ENCODE assay signal across 11 cellular contexts in genomic region chr17:83099086-83099540, GRCh38. TPM values are rescaled to one million over a fixed set of nuclear protein-coding genes. Genes with fewer than 3 reads are reported as not detected.
DNase-seq lines count a peak whose midpoint lies in the region; ATAC-seq and TF ChIP-seq lines count a peak whose summit lies in the region.
"Had no signal": no experiment of that assay in that cellular context is flagged by ENCODE, and none has a peak within 500 bp of the region (broad histone marks: within the 10 kb centered on the region; RNA-seq: fewer than 3 reads in every experiment).

No MANE protein-coding gene starts in this region.

- intact Hi-C loops in Calu3 (cut with micrococcal nuclease; ENCODE audit: unreplicated experiment) (no loop called here), activated B cell treated with CpG ODN at 0.5 μM for 24 hours (cut with micrococcal nuclease) (no loop called here), sigmoid colon (cut with DNase I) (no loop called here), esophagus squamous epithelium (cut with DNase I) (no loop called here), spleen (cut with DNase I; ENCODE audit: low total_unique reads) (no loop called here)

- H3K4me1 ChIP-seq in sigmoid colon, result peaks cover 0 to 40% (median 32%) of the 10 kb centered on the region in 4 donors
- H3K4me1 ChIP-seq in esophagus squamous epithelium, result peaks cover 45 to 79% (median 54%) of the 10 kb centered on the region in 3 donors
- H3K4me1 ChIP-seq in spleen, result peaks cover 13 to 48% (median 39%) of the 10 kb centered on the region in 6 donors

- 21 to 45% methylated on average over 12 of the region's 12 CpGs for WGBS in sigmoid colon, 2 donors
- WGBS in esophagus squamous epithelium, 2 donors, result 62 to 69% methylated on average over 3 of the region's 12 CpGs
- WGBS in spleen, 5 donors, result 40 to 60% (median 54%) methylated on average over 9 to 12 of the region's 12 CpGs

- peaks cover 26% of the 10 kb centered on the region for H3K4me1 Mint-ChIP-seq in Calu3 (ENCODE audit: low read depth, unreplicated experiment)
- H3K4me1 Mint-ChIP-seq in activated B cell treated with CpG ODN at 0.5 μM for 24 hours, result peaks cover 30% of the 10 kb centered on the region
- peaks cover 14 to 24% of the 10 kb centered on the region in 2 donors for H3K4me1 Mint-ChIP-seq in immature natural killer cell
- H3K4me1 Mint-ChIP-seq: endodermal cell had no signal

- no peak for TF ChIP-seq EP300 in sigmoid colon (IDR thresholded peaks at IDR 0.05)

- H3K36me3 Mint-ChIP-seq in Calu3 (ENCODE audit: insufficient read depth, unreplicated experiment) (peaks cover 60% of the 10 kb centered on the region), activated B cell treated with CpG ODN at 0.5 μM for 24 hours (ENCODE audit: low read depth) (peaks cover 13% of the 10 kb centered on the region), immature natural killer cell (peaks cover 0 to 9% (median 0%) of the 10 kb centered on the region in 3 donors)

- H3K9me3 ChIP-seq in sigmoid colon, result no peaks in the 10 kb centered on the region
- H3K9me3 ChIP-seq in esophagus squamous epithelium, result no peaks in the 10 kb centered on the region
- no peaks in the 10 kb centered on the region for H3K9me3 ChIP-seq in spleen
- H3K9me3 ChIP-seq: Caco-2 had no signal

- TF ChIP-seq CTCF in Calu3 (IDR thresholded peaks at IDR 0.05; ENCODE audit: unreplicated experiment) (no peak), activated B cell treated with CpG ODN at 0.5 μM for 24 hours (IDR thresholded peaks at IDR 0.05) (no peak), sigmoid colon (IDR thresholded peaks at IDR 0.05) (no peak), esophagus squamous epithelium (IDR thresholded peaks at IDR 0.05) (no peak), spleen (IDR thresholded peaks at IDR 0.05 in 8 of 11, conservative IDR thresholded peaks at IDR 0.05 in 3 of 11) (no peak)

- POLR2A ChIA-PET in activated B cell treated with CpG ODN at 0.5 μM for 24 hours (lab: Charles Lee), result no interaction called here

- CTCF ChIA-PET in Calu3 (lab: Charles Lee), result no interaction called here
- CTCF ChIA-PET in activated B cell treated with CpG ODN at 0.5 μM for 24 hours (lab: Charles Lee), result no interaction called here

- DNase-seq in Calu3, result no peak
- no peak for DNase-seq in activated B cell treated with CpG ODN at 0.5 μM for 24 hours
- no peak for DNase-seq in immature natural killer cell
- DNase-seq in sigmoid colon, result no peak
- no peak for DNase-seq in esophagus squamous epithelium (lab: John Stamatoyannopoulos, UW)
- DNase-seq in spleen, result no peak
- no peak for DNase-seq in HUDEP-2 (lab: John Stamatoyannopoulos, UW; ENCODE audit: unreplicated experiment in 76 of 76)
- DNase-seq: Caco-2; endodermal cell; stimulated activated CD4-positive, alpha-beta T cell treated with anti-CD3 and anti-CD28 coated beads, Interleukin-2, amount 100 ng/mL, for 24 hours had no signal

- H3K4me3 ChIP-seq in sigmoid colon, result peak overlapping the region in 2 of 4 donors; percentile 23 to 26
- H3K4me3 ChIP-seq in esophagus squamous epithelium, result peak overlapping the region in 1 of 4 donors; percentile 21
- peak overlapping the region in 1 of 8 donors; percentile 48 for H3K4me3 ChIP-seq in spleen

- H3K27ac ChIP-seq in sigmoid colon, result peak overlapping the region; percentile 30 to 54 (median 38)
- peak overlapping the region in 2 of 4 donors; percentile 43 to 65 for H3K27ac ChIP-seq in esophagus squamous epithelium
- no peak overlapping the region for H3K27ac ChIP-seq in spleen

- ATAC-seq in activated B cell treated with CpG ODN at 0.5 μM for 24 hours (ENCODE audit: low read depth) (no peak), HG03045 (IDR thresholded peaks at IDR 0.05; ENCODE audit: unreplicated experiment) (no peak)

- no peaks in the 10 kb centered on the region for H3K27me3 Mint-ChIP-seq in Calu3 (ENCODE audit: unreplicated experiment)
- peaks cover 2% of the 10 kb centered on the region for H3K27me3 Mint-ChIP-seq in activated B cell treated with CpG ODN at 0.5 μM for 24 hours
- peaks cover 43 to 99% (median 73%) of the 10 kb centered on the region in 3 donors for H3K27me3 Mint-ChIP-seq in immature natural killer cell (ENCODE audit: low read depth in 3 of 3)

- H3K36me3 ChIP-seq in sigmoid colon (peaks cover 8 to 31% (median 19%) of the 10 kb centered on the region in 4 donors), esophagus squamous epithelium (peaks cover 25 to 28% (median 27%) of the 10 kb centered on the region in 3 donors), spleen (peaks cover 0 to 29% (median 21%) of the 10 kb centered on the region in 6 donors)

- H3K9me3 Mint-ChIP-seq in Calu3 (ENCODE audit: low read depth, unreplicated experiment) (no peaks in the 10 kb centered on the region), activated B cell treated with CpG ODN at 0.5 μM for 24 hours (no peaks in the 10 kb centered on the region), immature natural killer cell (peaks cover 0 to 10% (median 0%) of the 10 kb centered on the region in 6 donors)

- no TSS peak for BruUV-seq in Calu3 (replicated peaks; lab: Mats Ljungman, UMichigan)

- H3K27ac Mint-ChIP-seq in Calu3 (ENCODE audit: unreplicated experiment) (no peak overlapping the region), activated B cell treated with CpG ODN at 0.5 μM for 24 hours (no peak overlapping the region), immature natural killer cell (peak overlapping the region in 2 of 6 donors; percentile 67 to 87)
- H3K27ac Mint-ChIP-seq: endodermal cell had no signal

- TF ChIP-seq POLR2A in sigmoid colon (IDR thresholded peaks at IDR 0.05) (no peak), esophagus squamous epithelium (IDR thresholded peaks at IDR 0.05) (no peak), spleen (IDR thresholded peaks at IDR 0.05) (no peak)

- H3K4me3 Mint-ChIP-seq in Calu3 (ENCODE audit: low read depth, unreplicated experiment) (peak overlapping the region; percentile 40), activated B cell treated with CpG ODN at 0.5 μM for 24 hours (peak overlapping the region; percentile 68), immature natural killer cell (peak overlapping the region in 3 of 5 donors; percentile 42 to 82 (median 57))
- H3K4me3 Mint-ChIP-seq: endodermal cell had no signal

- peaks cover 3 to 27% (median 10%) of the 10 kb centered on the region in 3 donors for H3K27me3 ChIP-seq in sigmoid colon
- peaks cover 0 to 37% (median 0%) of the 10 kb centered on the region in 4 donors for H3K27me3 ChIP-seq in esophagus squamous epithelium
- H3K27me3 ChIP-seq in spleen (replicated peaks in 1 of 7), result peaks cover 0 to 63% (median 29%) of the 10 kb centered on the region in 7 donors

RNA-seq across cellular contexts. Expression of gene METRNL, which starts 19.7 kb away (rescaled TPM):
- total RNA-seq in Calu3 (2022) (29.0 and 40.9 TPM in 2 replicates), activated B cell treated with CpG ODN at 0.5 μM for 24 hours (10.7 and 11.7 TPM in 2 replicates), sigmoid colon (10 to 100 TPM; 26.8 to 53.6 (median 29.8) TPM), esophagus squamous epithelium (100 to 1,000 TPM in 1 of 4 donors, 10 to 100 TPM in 3; 80.3 to 137 (median 87.7) TPM), spleen (10 to 100 TPM; 14.7 to 51.2 (median 38.5) TPM)
- polyA plus RNA-seq in immature natural killer cell (10 to 100 TPM; 13.6 to 72.3 (median 49.2) TPM), sigmoid colon (100 to 1,000 TPM in 1 of 3 donors, 10 to 100 TPM in 2; 93.1 to 116 (median 99.6) TPM), spleen (10 to 100 TPM; 15.3 to 26.5 (median 21.8) TPM)

Comparison
In these comparisons a context has a peak if more than half of its experiments do, and no peak if none do; other contexts are left out.
1. H3K27ac ChIP-seq: peak in sigmoid colon (4 of 4); none in spleen (0 of 8).
2. Peak in every context shown above with its lines, with median percentiles within 50 percentile points of each other: H3K4me3 Mint-ChIP-seq.